In genomic region chr6:41648070-41648585, GRCh38 we compare ENCODE assay signal across 1 cellular context.
TF ChIP-seq lines count a peak whose summit lies in the region.

No MANE protein-coding gene starts in this region.

TF ChIP-seq in HepG2, 621 proteins besides CTCF, POLR2A, EP300 and RAD21 (continued from another document):
- no peak for TF ChIP-seq SOX6 (IDR thresholded peaks at IDR 0.05)
- no peak for TF ChIP-seq SOX6 (CRISPR knock-in tag; IDR thresholded peaks at IDR 0.05)
